Comparison of ENCODE assay signal across 1 cellular context in the genomic region with DNA sequence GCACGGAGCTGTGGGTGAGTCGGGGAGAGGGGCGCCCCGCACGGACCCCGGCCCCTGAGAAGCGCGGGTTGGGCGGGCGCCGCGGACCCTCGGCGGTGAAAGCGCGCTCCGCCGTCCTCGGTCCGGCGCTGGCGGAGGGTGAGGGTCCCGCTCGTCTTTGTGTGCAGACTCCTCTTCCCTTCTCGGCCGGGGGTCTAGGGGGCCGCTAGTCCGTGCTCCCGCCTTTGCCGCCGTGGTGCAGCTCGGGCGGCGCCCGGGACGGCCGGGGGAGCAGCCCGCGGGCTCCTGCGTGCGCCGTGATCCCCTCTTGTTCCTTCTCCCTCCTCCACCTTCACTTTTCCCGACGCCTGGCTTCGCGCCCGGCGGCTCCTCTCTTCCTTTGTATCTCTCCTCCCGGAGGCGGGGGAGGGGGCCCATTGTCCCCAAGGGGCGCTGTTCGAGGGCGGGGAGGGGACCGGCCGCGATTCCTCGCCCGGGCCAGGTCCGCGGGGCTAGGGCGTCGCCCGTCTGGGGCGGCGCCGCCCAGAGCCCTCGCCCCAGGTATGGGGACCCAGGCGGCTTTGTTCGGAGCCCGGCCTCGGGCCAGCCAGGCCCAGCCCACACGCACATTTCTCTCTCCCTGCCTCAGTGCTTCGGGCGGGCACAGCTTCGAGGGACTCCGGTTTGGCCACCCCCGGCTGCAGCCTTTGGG.
TF ChIP-seq lines count a peak whose summit lies in the region.

No MANE protein-coding gene starts in this region.

TF ChIP-seq in HepG2, 621 proteins besides CTCF, POLR2A, EP300 and RAD21 (continued from another document and continues in another):
- TF ChIP-seq, protein P1, sequence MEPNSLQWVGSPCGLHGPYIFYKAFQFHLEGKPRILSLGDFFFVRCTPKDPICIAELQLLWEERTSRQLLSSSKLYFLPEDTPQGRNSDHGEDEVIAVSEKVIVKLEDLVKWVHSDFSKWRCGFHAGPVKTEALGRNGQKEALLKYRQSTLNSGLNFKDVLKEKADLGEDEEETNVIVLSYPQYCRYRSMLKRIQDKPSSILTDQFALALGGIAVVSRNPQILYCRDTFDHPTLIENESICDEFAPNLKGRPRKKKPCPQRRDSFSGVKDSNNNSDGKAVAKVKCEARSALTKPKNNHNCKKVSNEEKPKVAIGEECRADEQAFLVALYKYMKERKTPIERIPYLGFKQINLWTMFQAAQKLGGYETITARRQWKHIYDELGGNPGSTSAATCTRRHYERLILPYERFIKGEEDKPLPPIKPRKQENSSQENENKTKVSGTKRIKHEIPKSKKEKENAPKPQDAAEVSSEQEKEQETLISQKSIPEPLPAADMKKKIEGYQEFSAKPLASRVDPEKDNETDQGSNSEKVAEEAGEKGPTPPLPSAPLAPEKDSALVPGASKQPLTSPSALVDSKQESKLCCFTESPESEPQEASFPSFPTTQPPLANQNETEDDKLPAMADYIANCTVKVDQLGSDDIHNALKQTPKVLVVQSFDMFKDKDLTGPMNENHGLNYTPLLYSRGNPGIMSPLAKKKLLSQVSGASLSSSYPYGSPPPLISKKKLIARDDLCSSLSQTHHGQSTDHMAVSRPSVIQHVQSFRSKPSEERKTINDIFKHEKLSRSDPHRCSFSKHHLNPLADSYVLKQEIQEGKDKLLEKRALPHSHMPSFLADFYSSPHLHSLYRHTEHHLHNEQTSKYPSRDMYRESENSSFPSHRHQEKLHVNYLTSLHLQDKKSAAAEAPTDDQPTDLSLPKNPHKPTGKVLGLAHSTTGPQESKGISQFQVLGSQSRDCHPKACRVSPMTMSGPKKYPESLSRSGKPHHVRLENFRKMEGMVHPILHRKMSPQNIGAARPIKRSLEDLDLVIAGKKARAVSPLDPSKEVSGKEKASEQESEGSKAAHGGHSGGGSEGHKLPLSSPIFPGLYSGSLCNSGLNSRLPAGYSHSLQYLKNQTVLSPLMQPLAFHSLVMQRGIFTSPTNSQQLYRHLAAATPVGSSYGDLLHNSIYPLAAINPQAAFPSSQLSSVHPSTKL (CRISPR knock-in tag; IDR thresholded peaks at IDR 0.05): no peak
- TF ChIP-seq, protein P2, sequence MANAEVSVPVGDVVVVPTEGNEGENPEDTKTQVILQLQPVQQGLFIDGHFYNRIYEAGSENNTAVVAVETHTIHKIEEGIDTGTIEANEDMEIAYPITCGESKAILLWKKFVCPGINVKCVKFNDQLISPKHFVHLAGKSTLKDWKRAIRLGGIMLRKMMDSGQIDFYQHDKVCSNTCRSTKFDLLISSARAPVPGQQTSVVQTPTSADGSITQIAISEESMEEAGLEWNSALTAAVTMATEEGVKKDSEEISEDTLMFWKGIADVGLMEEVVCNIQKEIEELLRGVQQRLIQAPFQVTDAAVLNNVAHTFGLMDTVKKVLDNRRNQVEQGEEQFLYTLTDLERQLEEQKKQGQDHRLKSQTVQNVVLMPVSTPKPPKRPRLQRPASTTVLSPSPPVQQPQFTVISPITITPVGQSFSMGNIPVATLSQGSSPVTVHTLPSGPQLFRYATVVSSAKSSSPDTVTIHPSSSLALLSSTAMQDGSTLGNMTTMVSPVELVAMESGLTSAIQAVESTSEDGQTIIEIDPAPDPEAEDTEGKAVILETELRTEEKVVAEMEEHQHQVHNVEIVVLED (CRISPR knock-in tag; IDR thresholded peaks at IDR 0.05; ENCODE audit: borderline replicate concordance): no peak
- TF ChIP-seq, protein P3, sequence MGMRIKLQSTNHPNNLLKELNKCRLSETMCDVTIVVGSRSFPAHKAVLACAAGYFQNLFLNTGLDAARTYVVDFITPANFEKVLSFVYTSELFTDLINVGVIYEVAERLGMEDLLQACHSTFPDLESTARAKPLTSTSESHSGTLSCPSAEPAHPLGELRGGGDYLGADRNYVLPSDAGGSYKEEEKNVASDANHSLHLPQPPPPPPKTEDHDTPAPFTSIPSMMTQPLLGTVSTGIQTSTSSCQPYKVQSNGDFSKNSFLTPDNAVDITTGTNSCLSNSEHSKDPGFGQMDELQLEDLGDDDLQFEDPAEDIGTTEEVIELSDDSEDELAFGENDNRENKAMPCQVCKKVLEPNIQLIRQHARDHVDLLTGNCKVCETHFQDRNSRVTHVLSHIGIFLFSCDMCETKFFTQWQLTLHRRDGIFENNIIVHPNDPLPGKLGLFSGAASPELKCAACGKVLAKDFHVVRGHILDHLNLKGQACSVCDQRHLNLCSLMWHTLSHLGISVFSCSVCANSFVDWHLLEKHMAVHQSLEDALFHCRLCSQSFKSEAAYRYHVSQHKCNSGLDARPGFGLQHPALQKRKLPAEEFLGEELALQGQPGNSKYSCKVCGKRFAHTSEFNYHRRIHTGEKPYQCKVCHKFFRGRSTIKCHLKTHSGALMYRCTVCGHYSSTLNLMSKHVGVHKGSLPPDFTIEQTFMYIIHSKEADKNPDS (CRISPR knock-in tag; IDR thresholded peaks at IDR 0.05): no peak
- TF ChIP-seq ZNF878 (CRISPR knock-in tag; IDR thresholded peaks at IDR 0.05) (no peak), NCOR1 (IDR thresholded peaks at IDR 0.05; ENCODE audit: borderline replicate concordance, low read length) (no peak), ZNF780A (CRISPR knock-in tag; IDR thresholded peaks at IDR 0.05) (no peak), PHF8 (CRISPR knock-in tag; IDR thresholded peaks at IDR 0.05) (peak; percentile 0; the same call in 1 of the 2 replicates), ZNF776 (CRISPR knock-in tag; IDR thresholded peaks at IDR 0.05) (peak; percentile 31; the same call in 1 of the 2 replicates), ZNF329 (CRISPR knock-in tag; IDR thresholded peaks at IDR 0.05; ENCODE audit: low read depth) (no peak), ZNF737 (CRISPR knock-in tag; IDR thresholded peaks at IDR 0.05; ENCODE audit: borderline replicate concordance) (0 out of 2 replicates have a peak, but pooled peaks have one; percentile 28), TBX2 (CRISPR knock-in tag; IDR thresholded peaks at IDR 0.05; ENCODE audit: borderline replicate concordance) (no peak; the same call in 1 of the 2 replicates), PPARG (CRISPR knock-in tag; conservative IDR thresholded peaks at IDR 0.05) (0 out of 2 replicates have a peak, but pooled peaks have one; percentile 4), ZFAT (CRISPR knock-in tag; conservative IDR thresholded peaks at IDR 0.05) (no peak), SRSF1 (optimal IDR thresholded peaks at IDR 0.05; ENCODE audit: low read depth, low read length) (no peak), SNRNP70 (IDR thresholded peaks at IDR 0.05; ENCODE audit: low read depth, low read length) (no peak), ETV5 (CRISPR knock-in tag; IDR thresholded peaks at IDR 0.05; ENCODE audit: borderline replicate concordance) (0 out of 2 replicates have a peak, but pooled peaks have one; percentile 3), TRIM24 (CRISPR knock-in tag; IDR thresholded peaks at IDR 0.05) (no peak), ZNF354B (CRISPR knock-in tag; IDR thresholded peaks at IDR 0.05) (no peak), MTA1 (CRISPR knock-in tag; IDR thresholded peaks at IDR 0.05; ENCODE audit: borderline replicate concordance) (0 out of 2 replicates have a peak, but pooled peaks have one; percentile 1), ZFP36 (IDR thresholded peaks at IDR 0.05; ENCODE audit: borderline replicate concordance, low read depth, low read length, partially characterized antibody) (no peak), GLI4 (CRISPR knock-in tag; IDR thresholded peaks at IDR 0.05; ENCODE audit: borderline replicate concordance) (0 out of 2 replicates have a peak, but pooled peaks have one; percentile 62), GATA4 (IDR thresholded peaks at IDR 0.05; ENCODE audit: borderline replicate concordance, low read depth) (no peak), ZNF777 (CRISPR knock-in tag; IDR thresholded peaks at IDR 0.05) (peak; percentile 81), ARID2 (CRISPR knock-in tag; IDR thresholded peaks at IDR 0.05; ENCODE audit: borderline replicate concordance) (no peak; the same call in 1 of the 2 replicates), ZNF839 (CRISPR knock-in tag; IDR thresholded peaks at IDR 0.05; ENCODE audit: borderline replicate concordance) (no peak), HOXA7 (CRISPR knock-in tag; IDR thresholded peaks at IDR 0.05) (no peak), REXO4 (CRISPR knock-in tag; IDR thresholded peaks at IDR 0.05; ENCODE audit: borderline replicate concordance) (no peak), ZBTB1 (CRISPR knock-in tag; IDR thresholded peaks at IDR 0.05; ENCODE audit: borderline replicate concordance) (no peak)
- TF ChIP-seq, protein P4, sequence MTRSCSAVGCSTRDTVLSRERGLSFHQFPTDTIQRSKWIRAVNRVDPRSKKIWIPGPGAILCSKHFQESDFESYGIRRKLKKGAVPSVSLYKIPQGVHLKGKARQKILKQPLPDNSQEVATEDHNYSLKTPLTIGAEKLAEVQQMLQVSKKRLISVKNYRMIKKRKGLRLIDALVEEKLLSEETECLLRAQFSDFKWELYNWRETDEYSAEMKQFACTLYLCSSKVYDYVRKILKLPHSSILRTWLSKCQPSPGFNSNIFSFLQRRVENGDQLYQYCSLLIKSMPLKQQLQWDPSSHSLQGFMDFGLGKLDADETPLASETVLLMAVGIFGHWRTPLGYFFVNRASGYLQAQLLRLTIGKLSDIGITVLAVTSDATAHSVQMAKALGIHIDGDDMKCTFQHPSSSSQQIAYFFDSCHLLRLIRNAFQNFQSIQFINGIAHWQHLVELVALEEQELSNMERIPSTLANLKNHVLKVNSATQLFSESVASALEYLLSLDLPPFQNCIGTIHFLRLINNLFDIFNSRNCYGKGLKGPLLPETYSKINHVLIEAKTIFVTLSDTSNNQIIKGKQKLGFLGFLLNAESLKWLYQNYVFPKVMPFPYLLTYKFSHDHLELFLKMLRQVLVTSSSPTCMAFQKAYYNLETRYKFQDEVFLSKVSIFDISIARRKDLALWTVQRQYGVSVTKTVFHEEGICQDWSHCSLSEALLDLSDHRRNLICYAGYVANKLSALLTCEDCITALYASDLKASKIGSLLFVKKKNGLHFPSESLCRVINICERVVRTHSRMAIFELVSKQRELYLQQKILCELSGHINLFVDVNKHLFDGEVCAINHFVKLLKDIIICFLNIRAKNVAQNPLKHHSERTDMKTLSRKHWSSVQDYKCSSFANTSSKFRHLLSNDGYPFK (CRISPR knock-in tag; IDR thresholded peaks at IDR 0.05; ENCODE audit: borderline replicate concordance): no peak
- TF ChIP-seq, protein P5, sequence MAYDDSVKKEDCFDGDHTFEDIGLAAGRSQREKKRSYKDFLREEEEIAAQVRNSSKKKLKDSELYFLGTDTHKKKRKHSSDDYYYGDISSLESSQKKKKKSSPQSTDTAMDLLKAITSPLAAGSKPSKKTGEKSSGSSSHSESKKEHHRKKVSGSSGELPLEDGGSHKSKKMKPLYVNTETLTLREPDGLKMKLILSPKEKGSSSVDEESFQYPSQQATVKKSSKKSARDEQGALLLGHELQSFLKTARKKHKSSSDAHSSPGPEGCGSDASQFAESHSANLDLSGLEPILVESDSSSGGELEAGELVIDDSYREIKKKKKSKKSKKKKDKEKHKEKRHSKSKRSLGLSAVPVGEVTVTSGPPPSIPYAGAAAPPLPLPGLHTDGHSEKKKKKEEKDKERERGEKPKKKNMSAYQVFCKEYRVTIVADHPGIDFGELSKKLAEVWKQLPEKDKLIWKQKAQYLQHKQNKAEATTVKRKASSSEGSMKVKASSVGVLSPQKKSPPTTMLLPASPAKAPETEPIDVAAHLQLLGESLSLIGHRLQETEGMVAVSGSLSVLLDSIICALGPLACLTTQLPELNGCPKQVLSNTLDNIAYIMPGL (CRISPR knock-in tag; IDR thresholded peaks at IDR 0.05; ENCODE audit: borderline replicate concordance in 1 of 2, low read depth in 1 of 2): 0 out of 4 replicates have a peak, but pooled peaks of 1 of the 2 experiments have one; percentile 67
- TF ChIP-seq, protein P6, sequence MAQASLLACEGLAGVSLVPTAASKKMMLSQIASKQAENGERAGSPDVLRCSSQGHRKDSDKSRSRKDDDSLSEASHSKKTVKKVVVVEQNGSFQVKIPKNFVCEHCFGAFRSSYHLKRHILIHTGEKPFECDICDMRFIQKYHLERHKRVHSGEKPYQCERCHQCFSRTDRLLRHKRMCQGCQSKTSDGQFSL (CRISPR knock-in tag; IDR thresholded peaks at IDR 0.05): no peak
- TF ChIP-seq, protein P7, sequence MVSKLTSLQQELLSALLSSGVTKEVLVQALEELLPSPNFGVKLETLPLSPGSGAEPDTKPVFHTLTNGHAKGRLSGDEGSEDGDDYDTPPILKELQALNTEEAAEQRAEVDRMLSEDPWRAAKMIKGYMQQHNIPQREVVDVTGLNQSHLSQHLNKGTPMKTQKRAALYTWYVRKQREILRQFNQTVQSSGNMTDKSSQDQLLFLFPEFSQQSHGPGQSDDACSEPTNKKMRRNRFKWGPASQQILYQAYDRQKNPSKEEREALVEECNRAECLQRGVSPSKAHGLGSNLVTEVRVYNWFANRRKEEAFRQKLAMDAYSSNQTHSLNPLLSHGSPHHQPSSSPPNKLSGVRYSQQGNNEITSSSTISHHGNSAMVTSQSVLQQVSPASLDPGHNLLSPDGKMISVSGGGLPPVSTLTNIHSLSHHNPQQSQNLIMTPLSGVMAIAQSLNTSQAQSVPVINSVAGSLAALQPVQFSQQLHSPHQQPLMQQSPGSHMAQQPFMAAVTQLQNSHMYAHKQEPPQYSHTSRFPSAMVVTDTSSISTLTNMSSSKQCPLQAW (CRISPR knock-in tag; IDR thresholded peaks at IDR 0.05): no peak
- TF ChIP-seq, protein P8, sequence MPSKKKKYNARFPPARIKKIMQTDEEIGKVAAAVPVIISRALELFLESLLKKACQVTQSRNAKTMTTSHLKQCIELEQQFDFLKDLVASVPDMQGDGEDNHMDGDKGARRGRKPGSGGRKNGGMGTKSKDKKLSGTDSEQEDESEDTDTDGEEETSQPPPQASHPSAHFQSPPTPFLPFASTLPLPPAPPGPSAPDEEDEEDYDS (CRISPR knock-in tag; IDR thresholded peaks at IDR 0.05): no peak
- TF ChIP-seq, protein P9, sequence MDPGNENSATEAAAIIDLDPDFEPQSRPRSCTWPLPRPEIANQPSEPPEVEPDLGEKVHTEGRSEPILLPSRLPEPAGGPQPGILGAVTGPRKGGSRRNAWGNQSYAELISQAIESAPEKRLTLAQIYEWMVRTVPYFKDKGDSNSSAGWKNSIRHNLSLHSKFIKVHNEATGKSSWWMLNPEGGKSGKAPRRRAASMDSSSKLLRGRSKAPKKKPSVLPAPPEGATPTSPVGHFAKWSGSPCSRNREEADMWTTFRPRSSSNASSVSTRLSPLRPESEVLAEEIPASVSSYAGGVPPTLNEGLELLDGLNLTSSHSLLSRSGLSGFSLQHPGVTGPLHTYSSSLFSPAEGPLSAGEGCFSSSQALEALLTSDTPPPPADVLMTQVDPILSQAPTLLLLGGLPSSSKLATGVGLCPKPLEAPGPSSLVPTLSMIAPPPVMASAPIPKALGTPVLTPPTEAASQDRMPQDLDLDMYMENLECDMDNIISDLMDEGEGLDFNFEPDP (CRISPR knock-in tag; conservative IDR thresholded peaks at IDR 0.05): no peak
- TF ChIP-seq, protein P10, sequence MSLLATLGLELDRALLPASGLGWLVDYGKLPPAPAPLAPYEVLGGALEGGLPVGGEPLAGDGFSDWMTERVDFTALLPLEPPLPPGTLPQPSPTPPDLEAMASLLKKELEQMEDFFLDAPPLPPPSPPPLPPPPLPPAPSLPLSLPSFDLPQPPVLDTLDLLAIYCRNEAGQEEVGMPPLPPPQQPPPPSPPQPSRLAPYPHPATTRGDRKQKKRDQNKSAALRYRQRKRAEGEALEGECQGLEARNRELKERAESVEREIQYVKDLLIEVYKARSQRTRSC (CRISPR knock-in tag; IDR thresholded peaks at IDR 0.05; ENCODE audit: low read depth): no peak
- TF ChIP-seq, protein P11, sequence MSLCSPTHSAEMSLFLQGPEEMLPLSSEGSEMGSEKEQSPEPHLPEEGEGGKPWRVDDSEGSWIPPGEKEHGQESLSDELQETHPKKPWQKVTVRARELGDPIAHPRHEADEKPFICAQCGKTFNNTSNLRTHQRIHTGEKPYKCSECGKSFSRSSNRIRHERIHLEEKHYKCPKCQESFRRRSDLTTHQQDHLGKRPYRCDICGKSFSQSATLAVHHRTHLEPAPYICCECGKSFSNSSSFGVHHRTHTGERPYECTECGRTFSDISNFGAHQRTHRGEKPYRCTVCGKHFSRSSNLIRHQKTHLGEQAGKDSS (CRISPR knock-in tag; IDR thresholded peaks at IDR 0.05; ENCODE audit: borderline replicate concordance, low read depth): 0 out of 2 replicates have a peak, but pooled peaks have one; percentile 48
